Comparison of ENCODE assay signal across 22 cellular contexts in the genomic region with DNA sequence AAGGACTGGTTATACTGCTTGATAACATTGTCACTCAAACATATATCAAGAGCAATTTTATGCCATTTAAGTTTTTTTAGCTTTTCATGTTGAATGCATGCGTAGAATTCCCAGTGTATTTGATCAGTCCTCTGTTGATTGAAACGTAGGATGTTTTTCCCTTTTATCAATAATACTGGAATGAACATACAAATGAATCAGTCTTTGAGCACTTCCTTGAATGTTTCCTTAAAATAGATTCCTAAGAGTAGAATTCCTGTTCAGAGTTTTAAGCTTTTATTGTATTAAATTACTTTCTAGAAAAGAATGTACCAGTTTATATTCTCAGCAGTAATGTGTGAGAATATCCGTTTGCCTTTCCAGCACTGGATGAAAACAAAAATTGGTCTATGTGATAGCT.
"Had no signal": no experiment of that assay in that cellular context is flagged by ENCODE, and none has a peak within 500 bp of the region (broad histone marks: within the 10 kb centered on the region; RNA-seq: fewer than 3 reads in every experiment).

No MANE protein-coding gene starts in this region.

- H3K4me3 Mint-ChIP-seq: activated CD4-positive, alpha-beta T cell treated with anti-CD3 and anti-CD28 coated beads, Interleukin-2, amount 10 ng/mL, durations not matched to agents 7 days and 5 days; activated naive CD4-positive, alpha-beta T cell treated with anti-CD3 and anti-CD28 coated beads for 36 hours; activated T-cell treated with anti-CD3 and anti-CD28 coated beads, Interleukin-2, amount 50 U/mL, for 4 hours; immature natural killer cell; memory B cell; stimulated activated naive CD8-positive, alpha-beta T cell treated with anti-CD3 and anti-CD28 coated beads, Interleukin-15, amount 100 ng/mL, for 72 hours; T-cell had no signal

- ATAC-seq: activated CD4-positive, CD25-positive, alpha-beta regulatory T cell treated with anti-CD3 and anti-CD28 coated beads, Interleukin-2, amount 50 U/mL, for 24 hours; activated T-cell treated with anti-CD3 and anti-CD28 coated beads, Interleukin-2, amount 50 U/mL, for 4 hours; left ventricle myocardium superior; psoas muscle; right cardiac atrium; stimulated activated naive CD8-positive, alpha-beta T cell treated with anti-CD3 and anti-CD28 coated beads, Interleukin-15, amount 100 ng/mL, for 72 hours; T-cell; upper lobe of right lung had no signal

- H3K4me3 ChIP-seq: colonic mucosa, esophagus squamous epithelium, ovary, psoas muscle, smooth muscle cell, upper lobe of right lung had no signal

- H3K4me2 ChIP-seq: smooth muscle cell had no signal

- H3K4me1 ChIP-seq: colonic mucosa, esophagus squamous epithelium, upper lobe of right lung had no signal

- H3K27ac ChIP-seq: colonic mucosa, esophagus squamous epithelium, ovary, psoas muscle, upper lobe of right lung had no signal

- H3K9me3 Mint-ChIP-seq: activated CD4-positive, alpha-beta T cell treated with anti-CD3 and anti-CD28 coated beads, Interleukin-2, amount 10 ng/mL, durations not matched to agents 7 days and 5 days; activated naive CD4-positive, alpha-beta T cell treated with anti-CD3 and anti-CD28 coated beads for 36 hours; activated T-cell treated with anti-CD3 and anti-CD28 coated beads, Interleukin-2, amount 50 U/mL, for 4 hours; immature natural killer cell; memory B cell; stimulated activated naive CD8-positive, alpha-beta T cell treated with anti-CD3 and anti-CD28 coated beads, Interleukin-15, amount 100 ng/mL, for 72 hours; T-cell had no signal

- H3K27ac Mint-ChIP-seq: activated CD4-positive, alpha-beta T cell treated with anti-CD3 and anti-CD28 coated beads, Interleukin-2, amount 10 ng/mL, durations not matched to agents 7 days and 5 days; activated naive CD4-positive, alpha-beta T cell treated with anti-CD3 and anti-CD28 coated beads for 36 hours; memory B cell; stimulated activated naive CD8-positive, alpha-beta T cell treated with anti-CD3 and anti-CD28 coated beads, Interleukin-15, amount 100 ng/mL, for 72 hours; T-cell had no signal

- DNase-seq: activated CD4-positive, alpha-beta T cell treated with anti-CD3 and anti-CD28 coated beads, Interleukin-2, amount 10 ng/mL, durations not matched to agents 7 days and 5 days; activated CD8-positive, alpha-beta memory T cell treated with anti-CD3 and anti-CD28 coated beads, Interleukin-2, amount 50 U/mL, for 4 hours; activated naive CD4-positive, alpha-beta T cell treated with anti-CD3 and anti-CD28 coated beads for 36 hours; activated T-cell treated with anti-CD3 and anti-CD28 coated beads, Interleukin-2, amount 50 U/mL, for 4 hours; brain microvascular endothelial cell; central memory CD4-positive, alpha-beta T cell; colonic mucosa; effector CD8-positive, alpha-beta T cell; esophagus squamous epithelium; immature natural killer cell; kidney glomerular epithelial cell; left ventricle myocardium superior; ovary; psoas muscle; right cardiac atrium; stimulated activated CD4-positive, alpha-beta T cell treated with anti-CD3 and anti-CD28 coated beads, Interleukin-4, amount 100 ng/mL, for 1 hour; stimulated activated naive CD8-positive, alpha-beta T cell treated with anti-CD3 and anti-CD28 coated beads, Interleukin-15, amount 100 ng/mL, for 72 hours; T-cell; upper lobe of right lung had no signal

- H3K27me3 Mint-ChIP-seq: activated CD4-positive, alpha-beta T cell treated with anti-CD3 and anti-CD28 coated beads, Interleukin-2, amount 10 ng/mL, durations not matched to agents 7 days and 5 days; memory B cell; stimulated activated naive CD8-positive, alpha-beta T cell treated with anti-CD3 and anti-CD28 coated beads, Interleukin-15, amount 100 ng/mL, for 72 hours; T-cell had no signal

- H3K36me3 ChIP-seq: ovary had no signal

- H3K9me3 ChIP-seq: colonic mucosa, esophagus squamous epithelium, ovary, psoas muscle, upper lobe of right lung had no signal

- H3K27me3 ChIP-seq: brain microvascular endothelial cell, colonic mucosa, esophagus squamous epithelium, ovary, upper lobe of right lung had no signal
